Comparison of ENCODE assay signal across 8 cellular contexts in the genomic region with DNA sequence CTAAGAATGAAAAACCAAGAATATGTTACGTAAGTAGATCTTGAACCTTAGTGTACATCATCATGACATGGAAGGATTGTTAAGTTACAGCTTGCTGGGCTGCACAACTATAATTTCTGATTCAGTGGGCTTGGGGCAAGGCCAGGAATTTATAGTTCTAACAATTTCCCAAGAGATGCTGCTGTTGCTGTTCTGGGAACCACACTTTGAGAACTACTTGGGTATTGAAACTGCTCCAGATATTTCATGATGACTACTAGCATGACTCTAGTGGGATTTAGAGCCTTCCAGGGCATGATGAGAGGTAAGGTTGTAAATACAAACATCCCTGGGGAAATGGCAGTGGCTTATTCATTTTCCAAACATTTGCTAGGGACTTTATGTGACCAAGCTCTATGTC.
"Had no signal": no experiment of that assay in that cellular context is flagged by ENCODE, and none has a peak within 500 bp of the region (broad histone marks: within the 10 kb centered on the region; RNA-seq: fewer than 3 reads in every experiment).

No MANE protein-coding gene starts in this region.

- H3K36me3 ChIP-seq: HAP-1 had no signal

- H3K27ac Mint-ChIP-seq: HFFc6 had no signal

- H3K9ac ChIP-seq: GM23248 had no signal

- H2AFZ ChIP-seq: GM23248 had no signal

- H3K27ac ChIP-seq: GM23248 had no signal

- H3K4me3 ChIP-seq: GM23248, HAP-1, K562 had no signal

- DNase-seq: GM23248, GOT3, H7, HFFc6, IMR-90 had no signal

- H3K9me3 ChIP-seq: HAP-1 had no signal

- H3K4me3 Mint-ChIP-seq: HFFc6 had no signal

- ATAC-seq: HCT116, K562 had no signal
